Comparison of ENCODE assay signal across 9 cellular contexts in the genomic region with DNA sequence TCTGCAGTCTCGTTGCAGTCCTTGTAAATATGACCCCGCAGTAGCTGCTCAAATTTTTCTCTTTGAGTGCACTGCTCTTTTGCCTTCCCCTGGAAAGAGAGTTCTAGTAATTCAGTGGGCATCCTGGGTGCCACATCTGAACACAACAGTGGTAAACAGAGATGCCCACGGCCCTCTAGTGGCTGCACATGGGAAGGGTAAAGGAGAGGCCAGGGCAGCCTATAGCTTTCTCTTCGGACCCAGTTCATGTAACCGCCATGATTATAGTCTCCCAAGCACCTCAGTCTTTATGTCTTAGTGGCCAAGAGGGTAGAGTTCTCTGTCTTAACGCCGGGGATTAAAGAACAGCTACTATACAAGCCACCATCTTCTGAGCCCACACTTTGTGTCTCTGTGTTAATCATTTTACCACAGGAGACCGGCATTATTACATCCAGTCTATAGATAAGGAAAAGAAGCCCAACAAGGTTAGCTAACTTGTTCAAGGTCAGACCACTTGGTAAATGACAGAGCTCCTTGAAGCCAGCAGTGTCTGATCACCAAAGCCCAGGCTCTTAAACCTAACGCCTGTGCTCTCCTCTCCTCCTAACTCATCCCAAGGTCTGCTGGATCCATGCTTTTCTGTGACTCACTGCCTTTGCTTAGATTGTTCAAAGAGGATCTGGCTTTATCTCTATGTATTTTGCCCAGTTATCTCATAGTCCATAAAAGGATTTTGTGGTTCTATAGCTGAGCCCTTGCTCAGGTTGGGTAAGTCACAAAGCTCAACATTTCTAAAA.
DNase-seq lines count a peak whose midpoint lies in the region; ATAC-seq, FAIRE-seq and TF ChIP-seq lines count a peak whose summit lies in the region.
"Had no signal": no experiment of that assay in that cellular context is flagged by ENCODE, and none has a peak within 500 bp of the region (broad histone marks: within the 10 kb centered on the region; RNA-seq: fewer than 3 reads in every experiment).

No MANE protein-coding gene starts in this region.

- H3K4me1 Mint-ChIP-seq in activated CD4-positive, alpha-beta T cell treated with anti-CD3 and anti-CD28 coated beads for 36 hours: no peaks in the 10 kb centered on the region
- H3K4me1 Mint-ChIP-seq: CD8-positive, alpha-beta memory T cell had no signal

- H3K27me3 Mint-ChIP-seq in activated CD4-positive, alpha-beta T cell treated with anti-CD3 and anti-CD28 coated beads for 36 hours: no peaks in the 10 kb centered on the region

- no peak for FAIRE-seq in pancreas (lab: Jason Lieb, UNC)

- H3K9me3 ChIP-seq in pancreas: no peaks in the 10 kb centered on the region

- H3K4me3 Mint-ChIP-seq in activated CD4-positive, alpha-beta T cell treated with anti-CD3 and anti-CD28 coated beads for 36 hours: no peak overlapping the region
- H3K4me3 Mint-ChIP-seq: CD8-positive, alpha-beta memory T cell had no signal

- no peaks in the 10 kb centered on the region for H3K27me3 ChIP-seq in pancreas

- no peaks in the 10 kb centered on the region for H3K9me3 Mint-ChIP-seq in activated CD4-positive, alpha-beta T cell treated with anti-CD3 and anti-CD28 coated beads for 36 hours (ENCODE audit: low read depth)

- peak; percentile 34 for DNase-seq in NCI-H2107 treated with DMSO at 0.1 percent for 48 hours (lab: John Stamatoyannopoulos, UW; ENCODE audit: unreplicated experiment)
- DNase-seq in NCI-H2107 (lab: John Stamatoyannopoulos, UW): no peak
- no peak for DNase-seq in HFF-Myc (ENCODE audit: extremely low read depth, low read depth)
- DNase-seq in NCI-H1092 (lab: John Stamatoyannopoulos, UW): peak; percentile 52
- peak; percentile 73 for DNase-seq in activated CD4-positive, alpha-beta T cell treated with anti-CD3 and anti-CD28 coated beads for 36 hours
- DNase-seq in epithelial cell of proximal tubule (ENCODE audit: low read depth): no peak
- DNase-seq in pancreas: peak in 1 of 6 donors; percentile 35
- no peak for DNase-seq in cerebellar nuclear complex (lab: John Stamatoyannopoulos, UW)

- POLR2A ChIA-PET in activated CD4-positive, alpha-beta T cell treated with anti-CD3 and anti-CD28 coated beads for 36 hours (lab: Charles Lee): no interaction called here

- peak; percentile 81 for TF ChIP-seq CTCF in HFF-Myc (IDR thresholded peaks at IDR 0.05; ENCODE audit: low read depth, low read length, missing control alignments)
- TF ChIP-seq CTCF in epithelial cell of proximal tubule (conservative IDR thresholded peaks at IDR 0.05; ENCODE audit: low read depth, low read length): peak; percentile 87
- TF ChIP-seq CTCF in pancreas (IDR thresholded peaks at IDR 0.05): peak; percentile 23 to 41 (median 33)

- H3K36me3 Mint-ChIP-seq in activated CD4-positive, alpha-beta T cell treated with anti-CD3 and anti-CD28 coated beads for 36 hours (ENCODE audit: low read depth): no peaks in the 10 kb centered on the region
- H3K36me3 Mint-ChIP-seq: CD8-positive, alpha-beta memory T cell had no signal

- H3K27ac ChIP-seq in pancreas: no peak overlapping the region

- peak; percentile 93 for ATAC-seq in activated CD4-positive, alpha-beta T cell treated with anti-CD3 and anti-CD28 coated beads for 36 hours
- peak; percentile 55 to 76 (median 72) for ATAC-seq in pancreas

- CTCF ChIA-PET in activated CD4-positive, alpha-beta T cell treated with anti-CD3 and anti-CD28 coated beads for 36 hours (lab: Charles Lee): interaction anchor here (0.7 to 3.0 kb wide), 24 partner anchors 10 to 1374 kb away, joined by 3 to 44 read pairs (median 3); no protein-coding TSS in a partner anchor

- H3K36me3 ChIP-seq in pancreas: no peaks in the 10 kb centered on the region

- H3K27ac Mint-ChIP-seq in activated CD4-positive, alpha-beta T cell treated with anti-CD3 and anti-CD28 coated beads for 36 hours: no peak overlapping the region
- H3K27ac Mint-ChIP-seq: CD8-positive, alpha-beta memory T cell had no signal

- no peaks in the 10 kb centered on the region for H3K4me1 ChIP-seq in pancreas

- 49 to 55% methylated on average over 9 of the region's 9 CpGs for WGBS in pancreas, 2 donors

- intact Hi-C loops in activated CD4-positive, alpha-beta T cell treated with anti-CD3 and anti-CD28 coated beads for 36 hours (cut with DNase I, micrococcal nuclease): loop anchor here (1.0 kb wide), 1 partner anchor 184 kb away; no protein-coding TSS in a partner anchor
- intact Hi-C loops in pancreas (cut with DNase I): no loop called here

- H3K4me3 ChIP-seq in HFF-Myc (replicated peaks; ENCODE audit: low read depth, low read length) (no peak overlapping the region), epithelial cell of proximal tubule (ENCODE audit: low read depth, low read length) (no peak overlapping the region), pancreas (no peak overlapping the region)

Comparison
In these comparisons a context has a peak if more than half of its experiments do, and no peak if none do; other contexts are left out.
1. DNase-seq: peak in NCI-H2107 treated with DMSO at 0.1 percent for 48 hours (single experiment), NCI-H1092 (single experiment) and activated CD4-positive, alpha-beta T cell treated with anti-CD3 and anti-CD28 coated beads for 36 hours (single experiment); none in NCI-H2107 (single experiment), HFF-Myc (single experiment), epithelial cell of proximal tubule (single experiment) and cerebellar nuclear complex (0 of 2).
2. CTCF ChIP-seq: peak in every context shown above with its lines; median percentile 87 in epithelial cell of proximal tubule; 81 in HFF-Myc; 33 in pancreas.
3. intact Hi-C loops: an anchor here in activated CD4-positive, alpha-beta T cell treated with anti-CD3 and anti-CD28 coated beads for 36 hours (1.0 kb wide); none called in pancreas.